ENCODE assay signal across 9 cellular contexts in genomic region chr4:143375326-143376073, GRCh38. TPM values are rescaled to one million over a fixed set of nuclear protein-coding genes. Genes with fewer than 3 reads are reported as not detected.
DNase-seq lines count a peak whose midpoint lies in the region; ATAC-seq, FAIRE-seq and TF ChIP-seq lines count a peak whose summit lies in the region.
"Had no signal": no experiment of that assay in that cellular context is flagged by ENCODE, and none has a peak within 500 bp of the region (broad histone marks: within the 10 kb centered on the region; RNA-seq: fewer than 3 reads in every experiment).

No MANE protein-coding gene starts in this region.

- H3K4me3 ChIP-seq in heart right ventricle = no peak overlapping the region
- H3K4me3 ChIP-seq: skin epidermis had no signal

- peak in 8 of 9 donors; percentile 15 to 53 (median 48) for TF ChIP-seq CTCF in heart right ventricle (IDR thresholded peaks at IDR 0.05)

- H3K27ac ChIP-seq in heart right ventricle = peak overlapping the region in 5 of 10 donors; percentile 3 to 78 (median 58)
- H3K27ac ChIP-seq: skin epidermis had no signal

- no peaks in the 10 kb centered on the region for H3K4me1 Mint-ChIP-seq in T-helper 17 cell

- TF ChIP-seq POLR2A in H54 (IDR thresholded peaks at IDR 0.05; ENCODE audit: low read depth, low read length) = no peak

- H3K4me3 Mint-ChIP-seq in T-helper 17 cell = no peak overlapping the region

- H3K4me1 ChIP-seq in heart right ventricle = peaks cover 7 to 88% (median 79%) of the 10 kb centered on the region in 9 donors

- FAIRE-seq in H54 (lab: Jason Lieb, UNC) = no peak

- peak; percentile 58 for DNase-seq in DMS 273 treated with DMSO at 0.1 percent for 48 hours (lab: John Stamatoyannopoulos, UW)
- no peak for DNase-seq in T-helper 17 cell
- DNase-seq in heart right ventricle = no peak
- no peak for DNase-seq in stimulated activated naive CD8-positive, alpha-beta T cell treated with anti-CD3 and anti-CD28 coated beads, Interleukin-15, Interleukin-2, amounts not matched to agents 100 U/mL and 50 U/mL, for 24 hours
- DNase-seq in H54 (ENCODE audit: insufficient read length, low spot score) = no peak
- DNase-seq in NCI-H128 (lab: John Stamatoyannopoulos, UW; ENCODE audit: unreplicated experiment) = no peak

- peak; percentile 63 for ATAC-seq in GM18907 (IDR thresholded peaks at IDR 0.05; ENCODE audit: unreplicated experiment)
- ATAC-seq in HG03108 (IDR thresholded peaks at IDR 0.05; ENCODE audit: unreplicated experiment) = peak; percentile 28
- peak; percentile 49 for ATAC-seq in T-helper 17 cell
- ATAC-seq in heart right ventricle = peak; percentile 44 to 83 (median 66)
- peak; percentile 40 for ATAC-seq in stimulated activated naive CD8-positive, alpha-beta T cell treated with anti-CD3 and anti-CD28 coated beads, Interleukin-15, Interleukin-2, amounts not matched to agents 100 U/mL and 50 U/mL, for 24 hours

- no peaks in the 10 kb centered on the region for H3K27me3 ChIP-seq in heart right ventricle

- H3K9me3 ChIP-seq in T-helper 17 cell (ENCODE audit: control insufficient read depth, low read length, poor library complexity, severe bottlenecking) = no peaks in the 10 kb centered on the region
- peaks cover 0 to 7% (median 0%) of the 10 kb centered on the region in 11 donors for H3K9me3 ChIP-seq in heart right ventricle

- no peak overlapping the region for H3K27ac Mint-ChIP-seq in T-helper 17 cell

- intact Hi-C loops in heart right ventricle (cut with DNase I) = loop anchor here in 1 of 10 donors (5.0 kb wide), 1 partner anchor 38 kb away; the partner anchor contains the start of gene GAB1

- no peaks in the 10 kb centered on the region for H3K36me3 ChIP-seq in heart right ventricle

- H3K36me3 Mint-ChIP-seq in T-helper 17 cell (ENCODE audit: low read depth) = peaks cover 2% of the 10 kb centered on the region

- peaks cover 15% of the 10 kb centered on the region for H3K27me3 Mint-ChIP-seq in T-helper 17 cell

- WGBS in heart right ventricle, 2 donors = 40 to 49% methylated on average over 6 of the region's 6 CpGs

RNA-seq across cellular contexts. Expression of gene GAB1, which starts 38.8 kb away (rescaled TPM):
- total RNA-seq in T-helper 17 cell (1 to 10 TPM; 2.0 to 3.5 TPM), heart right ventricle (100 to 1,000 TPM in 5 of 10 donors, 10 to 100 TPM in 5; 28.9 to 130 (median 102) TPM)
- 10 to 100 TPM in 1 of 2 donors, 1 to 10 TPM in 1; 7.8 to 22.4 TPM for polyA plus RNA-seq in heart right ventricle

Comparison
In these comparisons a context has a peak if more than half of its experiments do, and no peak if none do; other contexts are left out.
1. RNA of gene GAB1, which starts 38.8 kb away (total RNA-seq): 28.9 to 130 TPM in heart right ventricle; 2.0 to 3.5 TPM in T-helper 17 cell; every median in the first group is over 4 times any median in the second.
2. Peak in every context shown above with its lines, with median percentiles within 50 percentile points of each other: ATAC-seq.